Comparison of ENCODE assay signal across 8 cellular contexts in genomic region chr12:120528861-120529525, GRCh38. TPM values are rescaled to one million over a fixed set of nuclear protein-coding genes. Genes with fewer than 3 reads are reported as not detected.
DNase-seq lines count a peak whose midpoint lies in the region; ATAC-seq and TF ChIP-seq lines count a peak whose summit lies in the region.

A gene with protein sequence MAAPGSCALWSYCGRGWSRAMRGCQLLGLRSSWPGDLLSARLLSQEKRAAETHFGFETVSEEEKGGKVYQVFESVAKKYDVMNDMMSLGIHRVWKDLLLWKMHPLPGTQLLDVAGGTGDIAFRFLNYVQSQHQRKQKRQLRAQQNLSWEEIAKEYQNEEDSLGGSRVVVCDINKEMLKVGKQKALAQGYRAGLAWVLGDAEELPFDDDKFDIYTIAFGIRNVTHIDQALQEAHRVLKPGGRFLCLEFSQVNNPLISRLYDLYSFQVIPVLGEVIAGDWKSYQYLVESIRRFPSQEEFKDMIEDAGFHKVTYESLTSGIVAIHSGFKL (minus strand): TSS chr12:120529158. CDS start chr12:120529141, 17 bp downstream.

- DNase-seq in GM03348 (ENCODE audit: low spot score) (peak; percentile 92), HEK293T (ENCODE audit: extremely low spot score) (peak; percentile 84), NAMALWA (ENCODE audit: low spot score) (peak; percentile 88), head of caudate nucleus (peak; percentile 91 to 98 (median 95)), ovary (peak; percentile 80 to 93 (median 87))
- peak; percentile 87 for DNase-seq in activated naive CD8-positive, alpha-beta T cell treated with anti-CD3 and anti-CD28 coated beads, Interleukin-2, amount 10 ng/mL, durations not matched to agents 7 days and 5 days

- H3K4me2 ChIP-seq in SU-DHL-6 (ENCODE audit: low read depth, low read length, poor library complexity, severe bottlenecking), result peak within 1 kb of the TSS; percentile 93

- H3K36me3 Mint-ChIP-seq in activated naive CD8-positive, alpha-beta T cell treated with anti-CD3 and anti-CD28 coated beads, Interleukin-2, amount 10 ng/mL, durations not matched to agents 7 days and 5 days, result peaks cover 6% of the 10 kb centered on the region

- no peaks in the 10 kb centered on the region for H3K9me3 Mint-ChIP-seq in activated naive CD8-positive, alpha-beta T cell treated with anti-CD3 and anti-CD28 coated beads, Interleukin-2, amount 10 ng/mL, durations not matched to agents 7 days and 5 days

- intact Hi-C loops in head of caudate nucleus (cut with DNase I), result loop anchor here (5.0 kb wide), 1 partner anchor 62 kb away; the partner anchor contains the start of gene SRSF9
- intact Hi-C loops in ovary (cut with DNase I), result no loop called here

- H3K4me3 ChIP-seq in SU-DHL-6 (ENCODE audit: insufficient read depth, low read length, poor library complexity, severe bottlenecking) (peak within 1 kb of the TSS; percentile 70), ovary (peak within 1 kb of the TSS; percentile 88), thymus (ENCODE audit: low read length) (peak within 1 kb of the TSS; percentile 79)

- H3K9me3 ChIP-seq in SU-DHL-6 (ENCODE audit: insufficient read depth, low read length) (no peaks in the 10 kb centered on the region), ovary (no peaks in the 10 kb centered on the region), thymus (ENCODE audit: control insufficient read depth) (no peaks in the 10 kb centered on the region)

- peak; percentile 95 for ATAC-seq in activated naive CD8-positive, alpha-beta T cell treated with anti-CD3 and anti-CD28 coated beads, Interleukin-2, amount 10 ng/mL, durations not matched to agents 7 days and 5 days (ENCODE audit: low read depth)

- peak within 1 kb of the TSS; percentile 19 for H3K27ac ChIP-seq in SU-DHL-6 (ENCODE audit: low read depth, low read length)
- H3K27ac ChIP-seq in ovary, result peak within 1 kb of the TSS; percentile 87 to 88
- peak within 1 kb of the TSS; percentile 91 for H3K27ac ChIP-seq in thymus (ENCODE audit: low read depth)

- WGBS in ovary, 3 donors, result 0 to 1% (median 1%) methylated on average over 38 of the region's 38 CpGs
- WGBS in thymus, result under 1% methylated on average over 38 of the region's 38 CpGs

- H3K27me3 Mint-ChIP-seq in activated naive CD8-positive, alpha-beta T cell treated with anti-CD3 and anti-CD28 coated beads, Interleukin-2, amount 10 ng/mL, durations not matched to agents 7 days and 5 days, result no peaks in the 10 kb centered on the region

- TF ChIP-seq EP300 in ovary (IDR thresholded peaks at IDR 0.05), result no peak

- CTCF ChIA-PET in HEK293T (lab: Yijun Ruan, JAX), result interaction anchor here (0.7 to 1.0 kb wide), 3 partner anchors 59 to 162 kb away, joined by 3 read pairs; no protein-coding TSS in a partner anchor

- H3K36me3 ChIP-seq in SU-DHL-6 (ENCODE audit: low read length), result no peaks in the 10 kb centered on the region
- H3K36me3 ChIP-seq in ovary, result no peaks in the 10 kb centered on the region
- H3K36me3 ChIP-seq in thymus (ENCODE audit: control insufficient read depth, insufficient read depth), result no peaks in the 10 kb centered on the region

- no peaks in the 10 kb centered on the region for H3K27me3 ChIP-seq in SU-DHL-6 (ENCODE audit: low read length)
- no peaks in the 10 kb centered on the region for H3K27me3 ChIP-seq in ovary
- no peaks in the 10 kb centered on the region for H3K27me3 ChIP-seq in thymus (ENCODE audit: control insufficient read depth, insufficient read depth)

- H3K4me1 ChIP-seq in ovary (ENCODE audit: insufficient read depth) (peaks cover 4% of the 10 kb centered on the region), thymus (ENCODE audit: control insufficient read depth, insufficient read depth, low read length) (peaks cover 5% of the 10 kb centered on the region)

- H3K27ac Mint-ChIP-seq in activated naive CD8-positive, alpha-beta T cell treated with anti-CD3 and anti-CD28 coated beads, Interleukin-2, amount 10 ng/mL, durations not matched to agents 7 days and 5 days, result peak within 1 kb of the TSS; percentile 99

- peak within 1 kb of the TSS; percentile 68 for H3K9ac ChIP-seq in SU-DHL-6 (ENCODE audit: low read length)

- H3K9me2 ChIP-seq in SU-DHL-6 (replicated peaks; ENCODE audit: insufficient read depth, low read length), result no peaks in the 10 kb centered on the region

- no peaks in the 10 kb centered on the region for H4K20me1 ChIP-seq in SU-DHL-6 (ENCODE audit: low read depth, low read length)

- TF ChIP-seq POLR2A in ovary (IDR thresholded peaks at IDR 0.05), result peak; percentile 42

- H3K79me2 ChIP-seq in SU-DHL-6 (ENCODE audit: insufficient read depth, low read length), result peaks cover 4% of the 10 kb centered on the region; the same call in 1 of the 2 replicates

- peak within 1 kb of the TSS; percentile 93 for H2AFZ ChIP-seq in SU-DHL-6 (ENCODE audit: low read depth, low read length, severe bottlenecking)

- H3F3A ChIP-seq in SU-DHL-6 (ENCODE audit: insufficient read depth), result peaks cover 15% of the 10 kb centered on the region

- H3K4me3 Mint-ChIP-seq in activated naive CD8-positive, alpha-beta T cell treated with anti-CD3 and anti-CD28 coated beads, Interleukin-2, amount 10 ng/mL, durations not matched to agents 7 days and 5 days, result peak within 1 kb of the TSS; percentile 100

- TF ChIP-seq CTCF in SU-DHL-6 (IDR thresholded peaks at IDR 0.05; ENCODE audit: insufficient read depth, low read length, poor library complexity, severe bottlenecking) (no peak), ovary (IDR thresholded peaks at IDR 0.05) (no peak)

- H3K4me1 Mint-ChIP-seq in activated naive CD8-positive, alpha-beta T cell treated with anti-CD3 and anti-CD28 coated beads, Interleukin-2, amount 10 ng/mL, durations not matched to agents 7 days and 5 days, result peaks cover 18% of the 10 kb centered on the region

- POLR2A ChIA-PET in HEK293T (lab: Yijun Ruan, JAX), result interaction anchor here (0.6 to 1.7 kb wide), 16 partner anchors 9 to 238 kb away, joined by 3 to 8 read pairs (median 3); partner anchors contain the start of genes DYNLL1, POP5, RNU4-2 and SRSF9
- POLR2A ChIA-PET in activated naive CD8-positive, alpha-beta T cell treated with anti-CD3 and anti-CD28 coated beads, Interleukin-2, amount 10 ng/mL, durations not matched to agents 7 days and 5 days (lab: Charles Lee), result interaction anchor here (0.5 to 1.9 kb wide), 9 partner anchors 9 to 237 kb away, joined by 3 to 13 read pairs (median 3); partner anchors contain the start of genes DYNLL1, POP5, RNU4-1 and RNU4-2

TF ChIP-seq in HEK293T, 16 proteins besides CTCF, POLR2A, EP300 and RAD21:
- TF ChIP-seq ELF4 (IDR thresholded peaks at IDR 0.05) (no peak), FOXA1 (IDR thresholded peaks at IDR 0.05) (no peak), FOXM1 (IDR thresholded peaks at IDR 0.05; ENCODE audit: borderline replicate concordance) (no peak), FOXK2 (IDR thresholded peaks at IDR 0.05) (no peak), ARNT (IDR thresholded peaks at IDR 0.05) (no peak), NFRKB (IDR thresholded peaks at IDR 0.05) (peak; percentile 80), LEF1 (IDR thresholded peaks at IDR 0.05; ENCODE audit: borderline replicate concordance) (no peak), ZNF384 (IDR thresholded peaks at IDR 0.05) (no peak)
- TF ChIP-seq, protein P1, sequence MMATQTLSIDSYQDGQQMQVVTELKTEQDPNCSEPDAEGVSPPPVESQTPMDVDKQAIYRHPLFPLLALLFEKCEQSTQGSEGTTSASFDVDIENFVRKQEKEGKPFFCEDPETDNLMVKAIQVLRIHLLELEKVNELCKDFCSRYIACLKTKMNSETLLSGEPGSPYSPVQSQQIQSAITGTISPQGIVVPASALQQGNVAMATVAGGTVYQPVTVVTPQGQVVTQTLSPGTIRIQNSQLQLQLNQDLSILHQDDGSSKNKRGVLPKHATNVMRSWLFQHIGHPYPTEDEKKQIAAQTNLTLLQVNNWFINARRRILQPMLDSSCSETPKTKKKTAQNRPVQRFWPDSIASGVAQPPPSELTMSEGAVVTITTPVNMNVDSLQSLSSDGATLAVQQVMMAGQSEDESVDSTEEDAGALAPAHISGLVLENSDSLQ (IDR thresholded peaks at IDR 0.05), result peak; percentile 50; the same call in 1 of the 2 replicates

RNA-seq across cellular contexts. Expression of the gene that starts here (rescaled TPM):
- 10 to 100 TPM; 24.6 to 25.2 TPM for total RNA-seq in activated naive CD8-positive, alpha-beta T cell treated with anti-CD3 and anti-CD28 coated beads, Interleukin-2, amount 10 ng/mL, durations not matched to agents 7 days and 5 days
- 10 to 100 TPM; 20.7 to 34.0 (median 22.1) TPM for total RNA-seq in ovary
- polyA plus RNA-seq in ovary (10 to 100 TPM; 24.9 to 32.7 TPM), thymus (47.5 TPM)

Comparison
In these comparisons a context has a peak if more than half of its experiments do, and no peak if none do; other contexts are left out.
1. Peak in every context shown above with its lines: DNase-seq, ATAC-seq, H3K4me3 ChIP-seq and H3K27ac ChIP-seq.
2. H3K27ac ChIP-seq: peak in every context shown above with its lines; median percentile 91 in thymus; 88 in ovary; 19 in SU-DHL-6.